In the genomic region with DNA sequence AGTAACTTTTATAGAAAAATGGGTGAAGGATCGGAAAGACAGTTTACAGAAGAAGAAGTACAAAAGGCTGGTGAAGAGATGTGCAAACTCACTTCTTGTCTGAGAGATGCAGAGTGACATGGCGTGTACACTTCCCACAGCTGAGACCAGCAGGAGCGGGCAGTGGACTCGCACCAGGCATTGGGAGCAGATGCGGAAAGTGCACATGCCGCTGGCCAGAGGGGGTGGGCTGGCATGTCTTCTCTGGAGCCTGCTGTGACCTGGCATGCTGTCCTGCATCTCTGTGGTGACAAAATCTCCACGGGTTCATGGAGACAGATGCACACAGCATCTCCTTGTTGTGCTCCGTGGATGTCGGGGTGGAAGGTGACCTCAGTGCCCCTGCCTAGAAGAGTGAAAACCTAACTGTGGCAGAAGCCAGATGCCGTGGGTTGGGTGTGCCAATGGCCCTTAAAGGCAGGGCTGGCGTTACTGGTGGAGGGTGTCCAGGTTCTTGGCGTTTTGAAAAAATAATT, we compare ENCODE assay signal across 17 cellular contexts.
DNase-seq lines count a peak whose midpoint lies in the region; TF ChIP-seq lines count a peak whose summit lies in the region.
"Had no signal": no experiment of that assay in that cellular context is flagged by ENCODE, and none has a peak within 500 bp of the region (broad histone marks: within the 10 kb centered on the region; RNA-seq: fewer than 3 reads in every experiment).

No MANE protein-coding gene starts in this region.

- TF ChIP-seq POLR2A in sigmoid colon (IDR thresholded peaks at IDR 0.05) = no peak

- H3K23me2 ChIP-seq in H9 (ENCODE audit: insufficient read length, low read depth, low read length, poor library complexity, severe bottlenecking) = no peaks in the 10 kb centered on the region

- H3K27me3 ChIP-seq in H9 (ENCODE audit: insufficient read depth, low read length) (no peaks in the 10 kb centered on the region), sigmoid colon (no peaks in the 10 kb centered on the region)
- H3K27me3 ChIP-seq: BLaER1 had no signal

- no peaks in the 10 kb centered on the region for H3K27me3 Mint-ChIP-seq in H9 (ENCODE audit: low read depth)

- H3K56ac ChIP-seq in H9 (ENCODE audit: insufficient read length, low read depth, low read length) = no peak overlapping the region

- H3K4me1 ChIP-seq in H9 (ENCODE audit: insufficient read depth, low read length) (peaks cover 3% of the 10 kb centered on the region; the same call in 1 of the 2 replicates), sigmoid colon (peaks cover 0 to under 1% (median 0%) of the 10 kb centered on the region in 4 donors)

- no peak overlapping the region for H2BK20ac ChIP-seq in H9 (ENCODE audit: low read depth, low read length, poor library complexity, severe bottlenecking)

- no peak overlapping the region for H3K18ac ChIP-seq in H9 (ENCODE audit: insufficient read length, low read depth, low read length)

- H3K9ac ChIP-seq in H9 (ENCODE audit: extremely low read depth, insufficient read length, low read length) = no peak overlapping the region
- H3K9ac ChIP-seq: BLaER1 had no signal

- H2BK5ac ChIP-seq in H9 (ENCODE audit: insufficient read length, low read length) = no peak overlapping the region

- DNase-seq in activated T-cell treated with anti-CD3 and anti-CD28 coated beads, Interleukin-2, amount 50 U/mL, for 1 hour = peak; percentile 4
- DNase-seq in activated T-cell treated with anti-CD3 and anti-CD28 coated beads, Interleukin-2, amount 50 U/mL, for 48 hours = no peak
- DNase-seq in H9 = peak; percentile 17
- DNase-seq in islet precursor cell = peak; percentile 30
- peak; percentile 42 for DNase-seq in sigmoid colon
- DNase-seq in T-helper 2 cell = no peak
- no peak for DNase-seq in NCI-H1694 treated with DMSO at 0.1 percent for 48 hours (lab: John Stamatoyannopoulos, UW)
- no peak for DNase-seq in GM19240 (ENCODE audit: insufficient read length, low spot score)
- DNase-seq: CD8-positive, alpha-beta memory T cell; GDM1; MV-4-11; NCI-H1436; NCI-H2029 treated with DMSO at 0.1 percent for 48 hours; NCI-H446 treated with DMSO at 0.1 percent for 48 hours; OCI-M1 had no signal

- no peak overlapping the region for H3K14ac ChIP-seq in H9 (ENCODE audit: insufficient read depth, low read length)

- no peak for TF ChIP-seq EP300 in sigmoid colon (IDR thresholded peaks at IDR 0.05)

- intact Hi-C loops in sigmoid colon (cut with DNase I) = no loop called here

- no peak overlapping the region for H4K91ac ChIP-seq in H9 (ENCODE audit: insufficient read length, low read depth, low read length)

- no peak overlapping the region for H3K4me2 ChIP-seq in H9 (ENCODE audit: insufficient read depth, insufficient read length, low read length)
- H3K4me2 ChIP-seq: BLaER1 had no signal

- H3K36me3 Mint-ChIP-seq in H9 (ENCODE audit: insufficient read depth in 1 of 3, low read depth in 3 of 3) = no peaks in the 10 kb centered on the region
- H3K36me3 Mint-ChIP-seq: CD8-positive, alpha-beta memory T cell had no signal

- no peaks in the 10 kb centered on the region for H3K9me3 Mint-ChIP-seq in H9
- H3K9me3 Mint-ChIP-seq: CD8-positive, alpha-beta memory T cell had no signal

- H3K9me3 ChIP-seq in H9 (ENCODE audit: control insufficient read depth, low read depth, low read length) = no peaks in the 10 kb centered on the region
- no peaks in the 10 kb centered on the region for H3K9me3 ChIP-seq in sigmoid colon

- no peaks in the 10 kb centered on the region for H3K79me1 ChIP-seq in H9 (ENCODE audit: insufficient read depth, low read depth, low read length, poor library complexity, severe bottlenecking)

- no peak for TF ChIP-seq CTCF in H9 (conservative IDR thresholded peaks at IDR 0.05)
- no peak for TF ChIP-seq CTCF in sigmoid colon (IDR thresholded peaks at IDR 0.05)

- no peak overlapping the region for H2BK15ac ChIP-seq in H9 (ENCODE audit: low read depth, low read length)

- no peak overlapping the region for H3K4me3 ChIP-seq in sigmoid colon
- H3K4me3 ChIP-seq: BLaER1, GM12878 had no signal

- H3K4me3 Mint-ChIP-seq in H9 = no peak overlapping the region
- H3K4me3 Mint-ChIP-seq: CD8-positive, alpha-beta memory T cell had no signal

- no peak overlapping the region for H4K8ac ChIP-seq in H9 (replicated peaks; ENCODE audit: insufficient read length, low read depth, low read length)

- no peak overlapping the region for H2AK5ac ChIP-seq in H9 (ENCODE audit: insufficient read length, low read length)

- no peaks in the 10 kb centered on the region for H4K20me1 ChIP-seq in H9 (ENCODE audit: control insufficient read depth, insufficient read depth, insufficient read length)

- no peak overlapping the region for H2BK120ac ChIP-seq in H9 (ENCODE audit: low read depth, low read length, poor library complexity, severe bottlenecking)

- no peaks in the 10 kb centered on the region for H3K79me2 ChIP-seq in H9 (ENCODE audit: insufficient read depth, low read length)

- H3K27ac Mint-ChIP-seq in H9 = no peak overlapping the region
- H3K27ac Mint-ChIP-seq: CD8-positive, alpha-beta memory T cell had no signal

- H3K23ac ChIP-seq in H9 (ENCODE audit: insufficient read length, low read depth, low read length) = no peak overlapping the region

- H3K4ac ChIP-seq in H9 (ENCODE audit: low read depth, low read length) = no peak overlapping the region

- H3K27ac ChIP-seq in H9 (ENCODE audit: insufficient read length, low read depth, low read length) = no peak overlapping the region
- no peak overlapping the region for H3K27ac ChIP-seq in sigmoid colon
- H3K27ac ChIP-seq: BLaER1 had no signal

- no CpG with 5 or more reads among the region's 12 CpGs for WGBS in H9 (ENCODE audit: extremely low coverage, insufficient read length, low lambda C conversion rate)
- WGBS in sigmoid colon, 2 donors = 84 to 88% methylated on average over 12 of the region's 12 CpGs

- H3T11ph ChIP-seq in H9 (ENCODE audit: low read length) = no peak overlapping the region

- H3K36me3 ChIP-seq in sigmoid colon = no peaks in the 10 kb centered on the region

- H2BK12ac ChIP-seq in H9 (ENCODE audit: insufficient read length, low read depth, low read length) = no peak overlapping the region

- H3K4me1 Mint-ChIP-seq in H9 = peaks cover 33 to 34% of the 10 kb centered on the region in 2 experiments
- H3K4me1 Mint-ChIP-seq: CD8-positive, alpha-beta memory T cell had no signal

- no peak overlapping the region for H4K5ac ChIP-seq in H9 (ENCODE audit: insufficient read length, low read depth, low read length)

- H2AFZ ChIP-seq in H9 (ENCODE audit: low read length) = no peak overlapping the region

Comparison
In these comparisons a context has a peak if more than half of its experiments do, and no peak if none do; other contexts are left out.
1. DNase-seq: peak in activated T-cell treated with anti-CD3 and anti-CD28 coated beads, Interleukin-2, amount 50 U/mL, for 1 hour (single experiment), H9 (single experiment), islet precursor cell (single experiment) and sigmoid colon (single experiment); none in activated T-cell treated with anti-CD3 and anti-CD28 coated beads, Interleukin-2, amount 50 U/mL, for 48 hours (0 of 2), T-helper 2 cell (0 of 5), NCI-H1694 treated with DMSO at 0.1 percent for 48 hours (single experiment) and GM19240 (single experiment).